Comparison of ENCODE assay signal across 9 cellular contexts in the genomic region with DNA sequence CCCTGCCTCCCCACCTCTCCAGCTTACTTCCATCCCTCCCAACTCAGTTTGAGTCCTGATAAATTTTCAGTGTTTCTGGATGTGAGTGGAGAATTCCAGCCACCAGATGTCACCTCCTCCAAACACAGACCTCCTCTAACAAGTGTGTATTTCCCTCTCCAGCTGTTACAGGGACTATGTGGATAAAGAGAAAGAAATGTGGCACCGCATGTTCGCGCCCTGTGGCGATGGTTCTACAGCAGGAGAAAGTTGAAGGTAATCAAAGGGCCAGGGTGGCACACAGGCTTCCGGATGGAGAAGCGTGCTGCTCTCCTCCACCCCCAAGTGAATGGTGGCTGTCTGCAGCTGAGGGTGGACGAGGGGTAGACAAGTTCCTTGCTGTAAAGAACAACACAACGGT. TPM values are rescaled to one million over a fixed set of nuclear protein-coding genes. Genes with fewer than 3 reads are reported as not detected.
DNase-seq lines count a peak whose midpoint lies in the region; ATAC-seq, FAIRE-seq and TF ChIP-seq lines count a peak whose summit lies in the region.
"Had no signal": no experiment of that assay in that cellular context is flagged by ENCODE, and none has a peak within 500 bp of the region (broad histone marks: within the 10 kb centered on the region; RNA-seq: fewer than 3 reads in every experiment).

No MANE protein-coding gene starts in this region.

- ATAC-seq in body of pancreas: peak; percentile 92
- peak; percentile 86 for ATAC-seq in left lung
- no peak for ATAC-seq in GM18907 (IDR thresholded peaks at IDR 0.05; ENCODE audit: unreplicated experiment)

- H3K36me3 ChIP-seq in body of pancreas (replicated peaks in 1 of 2; ENCODE audit: insufficient read depth in 1 of 2, low read depth in 2 of 2): no peaks in the 10 kb centered on the region
- H3K36me3 ChIP-seq in left lung: no peaks in the 10 kb centered on the region

- DNase-seq in NCI-H2081 (lab: John Stamatoyannopoulos, UW): peak; percentile 50 to 69
- DNase-seq in NCI-H2081 treated with DMSO at 0.1 percent for 48 hours (lab: John Stamatoyannopoulos, UW): no peak
- DNase-seq in body of pancreas: peak; percentile 40 to 56 (median 50)
- DNase-seq in left lung: no peak
- peak; percentile 61 for DNase-seq in urothelium cell line (ENCODE audit: low spot score)
- no peak for DNase-seq in NAMALWA (ENCODE audit: low spot score)
- no peak for DNase-seq in effector CD4-positive, alpha-beta T cell

- intact Hi-C loops in body of pancreas (cut with DNase I): loop anchor here (5.0 kb wide), 1 partner anchor 105 kb away; no protein-coding TSS in a partner anchor
- intact Hi-C loops in left lung (cut with DNase I): loop anchor here in 1 of 2 donors (10.0 kb wide), 1 partner anchor 102 kb away; no protein-coding TSS in a partner anchor

- peak in 6 of 7 experiments; percentile 27 to 75 (median 70) for TF ChIP-seq CTCF in body of pancreas (IDR thresholded peaks at IDR 0.05)
- no peak for TF ChIP-seq CTCF in left lung (IDR thresholded peaks at IDR 0.05)

- H3K27ac ChIP-seq in body of pancreas (no peak overlapping the region), left lung (no peak overlapping the region)
- H3K27ac ChIP-seq: C4-2B had no signal

- H3K9me3 ChIP-seq in body of pancreas (no peaks in the 10 kb centered on the region), left lung (no peaks in the 10 kb centered on the region)

- no peak for FAIRE-seq in urothelium cell line (lab: Jason Lieb, UNC)

- H3K4me3 ChIP-seq in body of pancreas: no peak overlapping the region
- H3K4me3 ChIP-seq in left lung: no peak overlapping the region

- H3K4me1 ChIP-seq in body of pancreas: peaks cover 8% of the 10 kb centered on the region
- no peaks in the 10 kb centered on the region for H3K4me1 ChIP-seq in left lung

- H3K27me3 ChIP-seq in body of pancreas: no peaks in the 10 kb centered on the region
- peaks cover 0 to 7% of the 10 kb centered on the region in 2 donors for H3K27me3 ChIP-seq in left lung

- TF ChIP-seq POLR2A in body of pancreas (IDR thresholded peaks at IDR 0.05): no peak

- 34 to 40% methylated on average over 8 of the region's 8 CpGs for WGBS in body of pancreas, 2 donors

RNA-seq across cellular contexts. Expression of gene FKBP6, which starts 14.7 kb away (rescaled TPM):
- total RNA-seq in body of pancreas: not detected
- under 1 TPM in 1 of 2 donors, not detected in 1; 0.18 TPM for total RNA-seq in left lung

RNA-seq across cellular contexts. Expression of gene TRIM50, which starts 14.8 kb away (rescaled TPM):
- total RNA-seq in body of pancreas (10 to 100 TPM; 16.2 to 22.3 TPM), left lung (under 1 TPM; 0.34 to 0.38 TPM)

RNA-seq across cellular contexts. Expression of gene NSUN5, which starts 34.0 kb away (rescaled TPM):
- total RNA-seq in body of pancreas (10 to 100 TPM; 18.8 to 27.2 TPM), left lung (10 to 100 TPM; 23.4 to 26.0 TPM)

Comparison
In these comparisons a context has a peak if more than half of its experiments do, and no peak if none do; other contexts are left out.
1. DNase-seq: peak in NCI-H2081 (2 of 2), body of pancreas (4 of 4) and urothelium cell line (single experiment); none in NCI-H2081 treated with DMSO at 0.1 percent for 48 hours (single experiment), left lung (0 of 2), NAMALWA (single experiment) and effector CD4-positive, alpha-beta T cell (single experiment).
2. CTCF ChIP-seq: peak in body of pancreas (6 of 7); none in left lung (0 of 2).
3. RNA of gene TRIM50, which starts 14.8 kb away (total RNA-seq): 16.2 to 22.3 TPM in body of pancreas; 0.34 to 0.38 TPM in left lung; every median in the first group is over 10 times any median in the second.